ENCODE assay signal across 11 cellular contexts in genomic region chr11:128906185-128907065, GRCh38. TPM values are rescaled to one million over a fixed set of nuclear protein-coding genes. Genes with fewer than 3 reads are reported as not detected.
A peak's percentile ranks its signal among the peaks of the same experiment; 100 is the strongest.
DNase-seq lines count a peak whose midpoint lies in the region; FAIRE-seq and TF ChIP-seq lines count a peak whose summit lies in the region.
"Had no signal": no experiment of that assay in that cellular context is flagged by ENCODE, and none has a peak within 500 bp of the region (broad histone marks: within the 10 kb centered on the region; RNA-seq: fewer than 3 reads in every experiment).

No MANE protein-coding gene starts in this region.

- peaks cover 16% of the 10 kb centered on the region for H3K27me3 ChIP-seq in CD8-positive, alpha-beta memory T cell (ENCODE audit: insufficient read depth, low read length, poor library complexity, severe bottlenecking)
- peaks cover 0 to 12% (median 0%) of the 10 kb centered on the region in 4 donors for H3K27me3 ChIP-seq in esophagus squamous epithelium

- peaks cover 24 to 40% of the 10 kb centered on the region in 2 donors for H3K27me3 Mint-ChIP-seq in CD8-positive, alpha-beta memory T cell
- peaks cover 81% of the 10 kb centered on the region for H3K27me3 Mint-ChIP-seq in nephron progenitor cell (ENCODE audit: low read depth, poor library complexity)

- no peaks in the 10 kb centered on the region for H3K36me3 ChIP-seq in CD8-positive, alpha-beta memory T cell (ENCODE audit: insufficient read depth, low read length)
- H3K36me3 ChIP-seq in esophagus squamous epithelium: no peaks in the 10 kb centered on the region

- peak overlapping the region; percentile 81 to 88 (median 85) for H3K4me3 Mint-ChIP-seq in CD8-positive, alpha-beta memory T cell
- H3K4me3 Mint-ChIP-seq in nephron progenitor cell: peak overlapping the region; percentile 76

- H3K9me3 ChIP-seq in CD8-positive, alpha-beta memory T cell (ENCODE audit: low read length): no peaks in the 10 kb centered on the region
- H3K9me3 ChIP-seq in esophagus squamous epithelium: no peaks in the 10 kb centered on the region

- no peak for FAIRE-seq in GM12892 (lab: Jason Lieb, UNC)

- intact Hi-C loops in esophagus squamous epithelium (cut with DNase I): no loop called here

- CTCF ChIA-PET in CD8-positive, alpha-beta memory T cell (lab: Charles Lee): interaction anchor here (1.0 to 6.6 kb wide), 6 partner anchors 14 to 749 kb away, joined by 3 to 43 read pairs (median 4); no protein-coding TSS in a partner anchor
- CTCF ChIA-PET in RWPE1 (lab: Yijun Ruan, JAX): interaction anchor here (0.7 to 1.3 kb wide), 5 partner anchors 13 to 316 kb away, joined by 3 to 5 read pairs (median 3); no protein-coding TSS in a partner anchor

- H3K36me3 Mint-ChIP-seq in CD8-positive, alpha-beta memory T cell: no peaks in the 10 kb centered on the region
- no peaks in the 10 kb centered on the region for H3K36me3 Mint-ChIP-seq in nephron progenitor cell (ENCODE audit: low read depth)

- H3K4me1 ChIP-seq in CD8-positive, alpha-beta memory T cell (ENCODE audit: insufficient read depth, low read length): peaks cover 5% of the 10 kb centered on the region
- peaks cover 7 to 69% (median 26%) of the 10 kb centered on the region in 3 donors for H3K4me1 ChIP-seq in esophagus squamous epithelium

- H3K4me3 ChIP-seq in CD8-positive, alpha-beta memory T cell (ENCODE audit: low read length): peak overlapping the region; percentile 50
- peak overlapping the region in 3 of 4 donors; percentile 57 to 71 (median 63) for H3K4me3 ChIP-seq in esophagus squamous epithelium

- WGBS in esophagus squamous epithelium, 2 donors: 62 to 64% methylated on average over 7 to 8 of the region's 8 CpGs

- H3K4me1 Mint-ChIP-seq in CD8-positive, alpha-beta memory T cell: peaks cover 13 to 29% (median 17%) of the 10 kb centered on the region in 3 donors
- peaks cover 40% of the 10 kb centered on the region for H3K4me1 Mint-ChIP-seq in nephron progenitor cell

- no peak for DNase-seq in CD8-positive, alpha-beta memory T cell
- DNase-seq in RWPE1 (ENCODE audit: low spot score) (no peak), esophagus squamous epithelium (lab: John Stamatoyannopoulos, UW) (no peak), nephron progenitor cell (no peak), NCI-H2196 (lab: John Stamatoyannopoulos, UW; ENCODE audit: unreplicated experiment) (no peak), GM12892 (ENCODE audit: insufficient read length) (no peak), RPMI8226 (no peak), NCI-H345 treated with DMSO at 0.1 percent for 48 hours (lab: John Stamatoyannopoulos, UW; ENCODE audit: unreplicated experiment) (no peak)
- DNase-seq: GOT3 had no signal

- no peak for TF ChIP-seq CTCF in RWPE1 (conservative IDR thresholded peaks at IDR 0.05; ENCODE audit: low read depth)
- TF ChIP-seq CTCF in esophagus squamous epithelium (IDR thresholded peaks at IDR 0.05): no peak
- TF ChIP-seq CTCF in nephron progenitor cell (IDR thresholded peaks at IDR 0.05): no peak

- TF ChIP-seq POLR2A in esophagus squamous epithelium (IDR thresholded peaks at IDR 0.05) (no peak), GM12892 (IDR thresholded peaks at IDR 0.05; ENCODE audit: low read depth, low read length) (no peak)

- POLR2A ChIA-PET in CD8-positive, alpha-beta memory T cell (lab: Charles Lee): interaction anchor here (0.8 kb wide), 1 partner anchor 21 kb away, joined by 3 read pairs; no protein-coding TSS in a partner anchor
- POLR2A ChIA-PET in RWPE1 (lab: Yijun Ruan, JAX; ENCODE audit: low non-redundant PET): interaction anchor here (0.6 kb wide), 1 partner anchor 712 kb away, joined by 3 read pairs; no protein-coding TSS in a partner anchor

- H3K27ac ChIP-seq in CD8-positive, alpha-beta memory T cell (ENCODE audit: low read depth, low read length): no peak overlapping the region
- H3K27ac ChIP-seq in RWPE1 (peak overlapping the region; percentile 99), esophagus squamous epithelium (peak overlapping the region; percentile 50 to 79 (median 74))

- H3K9me3 Mint-ChIP-seq in CD8-positive, alpha-beta memory T cell: no peaks in the 10 kb centered on the region
- H3K9me3 Mint-ChIP-seq in nephron progenitor cell: peaks cover 8% of the 10 kb centered on the region

- peak overlapping the region in 2 of 8 donors; percentile 40 to 58 for H3K27ac Mint-ChIP-seq in CD8-positive, alpha-beta memory T cell
- H3K27ac Mint-ChIP-seq in nephron progenitor cell: no peak overlapping the region

RNA-seq across cellular contexts. Expression of gene KCNJ5, which starts 15.3 kb away (rescaled TPM):
- under 1 TPM in 1 of 2 experiments, not detected in 1; 0.04 TPM for total RNA-seq in CD8-positive, alpha-beta memory T cell
- not detected for polyA plus RNA-seq in CD8-positive, alpha-beta memory T cell
- 1 to 10 TPM in 1 of 4 donors, under 1 TPM in 1, not detected in 2; 0.47 to 1.9 TPM for total RNA-seq in esophagus squamous epithelium
- polyA plus RNA-seq in GM12892 (2012; ENCODE audit: missing spikeins): not detected
- polyA plus RNA-seq: endothelial cell of umbilical vein had no signal

RNA-seq across cellular contexts. Expression of gene TP53AIP1, which starts 36.2 kb away (rescaled TPM):
- total RNA-seq in CD8-positive, alpha-beta memory T cell: not detected
- not detected for polyA plus RNA-seq in CD8-positive, alpha-beta memory T cell
- 10 to 100 TPM; 11.0 to 16.7 (median 13.9) TPM for total RNA-seq in esophagus squamous epithelium
- not detected for polyA plus RNA-seq in GM12892 (2012; ENCODE audit: missing spikeins)
- total RNA-seq: endothelial cell of umbilical vein had no signal
- polyA plus RNA-seq: endothelial cell of umbilical vein, urinary bladder had no signal

RNA-seq across cellular contexts. Expression of gene KCNJ1, which starts 39.3 kb away (rescaled TPM):
- total RNA-seq in CD8-positive, alpha-beta memory T cell: not detected
- polyA plus RNA-seq in CD8-positive, alpha-beta memory T cell: not detected
- total RNA-seq in esophagus squamous epithelium: 1 to 10 TPM in 1 of 4 donors, under 1 TPM in 1, not detected in 2; under 0.01 to 1.3 TPM
- 0.11 TPM for polyA plus RNA-seq in GM12892 (2012; ENCODE audit: missing spikeins)
- total RNA-seq: endothelial cell of umbilical vein, urinary bladder had no signal
- polyA plus RNA-seq: endothelial cell of umbilical vein had no signal

Comparison
In these comparisons a context has a peak if more than half of its experiments do, and no peak if none do; other contexts are left out.
1. RNA of gene TP53AIP1, which starts 36.2 kb away (total RNA-seq): 11.0 to 16.7 TPM in esophagus squamous epithelium; not detected in CD8-positive, alpha-beta memory T cell; every median in the first group is over 10 times any median in the second.